Comparison of ENCODE assay signal across 8 cellular contexts in the genomic region with DNA sequence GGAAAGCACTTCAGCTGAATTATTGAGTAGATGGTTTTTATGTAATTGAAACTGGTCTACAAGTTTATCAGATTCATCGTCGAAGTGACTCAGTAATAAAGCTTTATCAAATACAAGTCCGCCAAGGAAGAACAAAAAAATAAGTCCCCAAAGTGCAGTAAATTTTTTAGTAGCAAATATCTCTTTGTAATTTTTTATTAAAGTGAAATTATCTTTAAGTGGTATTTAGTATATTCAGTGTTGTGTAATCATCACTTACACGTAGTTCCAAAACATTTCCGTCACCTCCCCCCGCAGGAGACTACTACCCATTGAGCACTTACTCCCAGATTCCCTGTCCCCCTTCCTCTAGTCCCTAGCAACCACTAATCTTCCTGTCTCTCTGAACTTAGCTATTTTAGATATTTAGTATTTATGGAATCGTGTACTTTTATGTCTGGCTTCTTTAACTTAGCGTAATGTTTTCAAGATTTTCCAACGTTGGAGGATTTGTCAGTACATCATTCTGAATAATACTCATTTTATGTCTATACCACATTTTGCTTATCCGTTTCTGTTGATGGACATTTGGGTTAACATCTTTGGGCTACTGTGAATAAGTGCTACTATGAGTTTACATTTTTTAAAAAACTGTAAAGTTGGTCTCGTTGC. TPM values are rescaled to one million over a fixed set of nuclear protein-coding genes. Genes with fewer than 3 reads are reported as not detected.
DNase-seq lines count a peak whose midpoint lies in the region; ATAC-seq, FAIRE-seq and TF ChIP-seq lines count a peak whose summit lies in the region.

No MANE protein-coding gene starts in this region.

- no peaks in the 10 kb centered on the region for H3K9me3 ChIP-seq in Panc1 (ENCODE audit: control insufficient read depth, insufficient read depth, low read depth, low read length)
- no peaks in the 10 kb centered on the region for H3K9me3 ChIP-seq in lung (ENCODE audit: control insufficient read depth in 2 of 2, insufficient read depth in 1 of 2, low read length in 1 of 2)
- H3K9me3 ChIP-seq in thyroid gland = no peaks in the 10 kb centered on the region

- intact Hi-C loops in Panc1 (cut with micrococcal nuclease; ENCODE audit: unreplicated experiment) = loop anchor here (2.0 kb wide), 1 partner anchor 48 kb away; a partner anchor contains a TSS
- intact Hi-C loops in thyroid gland (cut with DNase I) = loop anchor here (10.0 kb wide), 1 partner anchor 150 kb away; a partner anchor contains a TSS

- peak; percentile 51 for DNase-seq in ACHN
- DNase-seq in GM12892 (ENCODE audit: insufficient read length) = no peak
- DNase-seq in Panc1 (ENCODE audit: low read depth, low spot score) = no peak
- DNase-seq in coronary artery (ENCODE audit: low spot score) = peak; percentile 69
- DNase-seq in lung (ENCODE audit: low spot score) = no peak
- peak; percentile 52 to 53 for DNase-seq in thyroid gland
- no peak for DNase-seq in islet precursor cell
- DNase-seq in activated CD8-positive, alpha-beta memory T cell treated with anti-CD3 and anti-CD28 coated beads for 24 hours = no peak

- no peak for FAIRE-seq in GM12892 (lab: Jason Lieb, UNC)

- CTCF ChIA-PET in Panc1 (lab: Charles Lee) = interaction anchor here (0.6 kb wide), 1 partner anchor 152 kb away, joined by 4 read pairs; no protein-coding TSS in a partner anchor

- H3K36me3 ChIP-seq in Panc1 (ENCODE audit: control insufficient read depth, insufficient read depth, low read length) (peaks cover 47% of the 10 kb centered on the region), lung (ENCODE audit: control insufficient read depth in 2 of 2, insufficient read depth in 2 of 2, low read length in 2 of 2) (peaks cover 13 to 25% of the 10 kb centered on the region in 2 donors), thyroid gland (peaks cover 30 to 36% of the 10 kb centered on the region in 2 donors)

- H3K4me1 ChIP-seq in Panc1 (ENCODE audit: control insufficient read depth, insufficient read depth, low read length) = peaks cover 29% of the 10 kb centered on the region
- H3K4me1 ChIP-seq in lung (ENCODE audit: control insufficient read depth in 2 of 2, insufficient read depth in 2 of 2, low read length in 2 of 2) = peaks cover 5 to 24% of the 10 kb centered on the region in 2 donors
- peaks cover 35 to 49% of the 10 kb centered on the region in 2 donors for H3K4me1 ChIP-seq in thyroid gland

- WGBS in lung, 2 donors = 0% methylated on average over 11 of the region's 11 CpGs
- WGBS in thyroid gland, 2 donors = 0 to 1% methylated on average over 11 of the region's 11 CpGs

- POLR2A ChIA-PET in Panc1 (lab: Charles Lee) = interaction anchor here (0.6 to 1.1 kb wide), 6 partner anchors 33 to 1017 kb away, joined by 3 to 8 read pairs (median 5); no protein-coding TSS in a partner anchor

- ATAC-seq in Panc1 (no peak), lung (ENCODE audit: insufficient read depth, low FRiP score) (no peak)

- H3K4me3 ChIP-seq in Panc1 (ENCODE audit: low read depth in 2 of 2, low read length in 2 of 2) (peak overlapping the region; percentile 98 to 99), coronary artery (peak overlapping the region; percentile 84), lung (peak overlapping the region; percentile 90), thyroid gland (replicated peaks in 1 of 3) (peak overlapping the region; percentile 57 to 71 (median 58))

- in situ Hi-C loops in ACHN (cut with HindIII; ENCODE audit: low pct_ligation_motif_present, low pct_unique_long_range_greater_than_20kb, low sequenced_read_pairs) (no loop called here), Panc1 (cut with HindIII; ENCODE audit: low pct_unique_long_range_greater_than_20kb, low sequenced_read_pairs) (no loop called here)

- TF ChIP-seq POLR2A in GM12892 (IDR thresholded peaks at IDR 0.05; ENCODE audit: low read depth, low read length) (peak; percentile 61), thyroid gland (IDR thresholded peaks at IDR 0.05) (peak in 1 of 2 donors; percentile 31)

- H3K27ac ChIP-seq in Panc1 (ENCODE audit: low read length) (peak overlapping the region; percentile 99), coronary artery (peak overlapping the region; percentile 97 to 98), lung (ENCODE audit: low read depth in 1 of 2, low read length in 1 of 2) (peak overlapping the region; percentile 97 to 99), thyroid gland (peak overlapping the region; percentile 98 to 100 (median 99))

- BruUV-seq in Panc1 (replicated peaks; lab: Mats Ljungman, UMichigan) = no TSS peak

- TF ChIP-seq CTCF in Panc1 (IDR thresholded peaks at IDR 0.05) = no peak
- TF ChIP-seq CTCF in coronary artery (IDR thresholded peaks at IDR 0.05) = no peak
- TF ChIP-seq CTCF in lung (IDR thresholded peaks at IDR 0.05; ENCODE audit: control extremely low read depth, extremely low read depth) = no peak
- TF ChIP-seq CTCF in thyroid gland (IDR thresholded peaks at IDR 0.05) = no peak

- H3K27me3 ChIP-seq in Panc1 (ENCODE audit: control insufficient read depth, insufficient read depth, low read length) = no peaks in the 10 kb centered on the region
- no peaks in the 10 kb centered on the region for H3K27me3 ChIP-seq in lung (ENCODE audit: control insufficient read depth, insufficient read depth)
- H3K27me3 ChIP-seq in thyroid gland = no peaks in the 10 kb centered on the region

RNA-seq across cellular contexts. Expression of a gene that starts 1.1 kb away (rescaled TPM):
- polyA plus RNA-seq in GM12892 (2012; ENCODE audit: missing spikeins) = 341 TPM
- total RNA-seq in Panc1 (2021; ENCODE audit: unreplicated experiment) (356 TPM), lung (100 to 1,000 TPM; 211 to 262 TPM), thyroid gland (100 to 1,000 TPM; 120 to 287 (median 144) TPM)
- polyA plus RNA-seq in Panc1 (2012; ENCODE audit: insufficient read length) = 270 TPM
- polyA plus RNA-seq in lung = 100 to 1,000 TPM; 145 to 267 TPM

RNA-seq across cellular contexts. Expression of a gene that starts 48.0 kb away (rescaled TPM):
- polyA plus RNA-seq in GM12892 (2012; ENCODE audit: missing spikeins) = 13.9 TPM
- total RNA-seq in Panc1 (2021; ENCODE audit: unreplicated experiment) = 44.7 TPM
- polyA plus RNA-seq in Panc1 (2012; ENCODE audit: insufficient read length) = 26.8 TPM
- 10 to 100 TPM; 23.2 to 36.1 TPM for total RNA-seq in lung
- polyA plus RNA-seq in lung = 10 to 100 TPM; 16.7 to 22.4 TPM
- total RNA-seq in thyroid gland = 10 to 100 TPM; 11.9 to 21.9 (median 14.1) TPM

Comparison
In these comparisons a context has a peak if more than half of its experiments do, and no peak if none do; other contexts are left out.
1. DNase-seq: peak in ACHN (single experiment), coronary artery (single experiment) and thyroid gland (2 of 2); none in GM12892 (single experiment), Panc1 (single experiment), lung (single experiment), islet precursor cell (single experiment) and activated CD8-positive, alpha-beta memory T cell treated with anti-CD3 and anti-CD28 coated beads for 24 hours (single experiment).
2. Peak in every context shown above with its lines, with median percentiles within 50 percentile points of each other: H3K27ac ChIP-seq and H3K4me3 ChIP-seq.